In the genomic region with DNA sequence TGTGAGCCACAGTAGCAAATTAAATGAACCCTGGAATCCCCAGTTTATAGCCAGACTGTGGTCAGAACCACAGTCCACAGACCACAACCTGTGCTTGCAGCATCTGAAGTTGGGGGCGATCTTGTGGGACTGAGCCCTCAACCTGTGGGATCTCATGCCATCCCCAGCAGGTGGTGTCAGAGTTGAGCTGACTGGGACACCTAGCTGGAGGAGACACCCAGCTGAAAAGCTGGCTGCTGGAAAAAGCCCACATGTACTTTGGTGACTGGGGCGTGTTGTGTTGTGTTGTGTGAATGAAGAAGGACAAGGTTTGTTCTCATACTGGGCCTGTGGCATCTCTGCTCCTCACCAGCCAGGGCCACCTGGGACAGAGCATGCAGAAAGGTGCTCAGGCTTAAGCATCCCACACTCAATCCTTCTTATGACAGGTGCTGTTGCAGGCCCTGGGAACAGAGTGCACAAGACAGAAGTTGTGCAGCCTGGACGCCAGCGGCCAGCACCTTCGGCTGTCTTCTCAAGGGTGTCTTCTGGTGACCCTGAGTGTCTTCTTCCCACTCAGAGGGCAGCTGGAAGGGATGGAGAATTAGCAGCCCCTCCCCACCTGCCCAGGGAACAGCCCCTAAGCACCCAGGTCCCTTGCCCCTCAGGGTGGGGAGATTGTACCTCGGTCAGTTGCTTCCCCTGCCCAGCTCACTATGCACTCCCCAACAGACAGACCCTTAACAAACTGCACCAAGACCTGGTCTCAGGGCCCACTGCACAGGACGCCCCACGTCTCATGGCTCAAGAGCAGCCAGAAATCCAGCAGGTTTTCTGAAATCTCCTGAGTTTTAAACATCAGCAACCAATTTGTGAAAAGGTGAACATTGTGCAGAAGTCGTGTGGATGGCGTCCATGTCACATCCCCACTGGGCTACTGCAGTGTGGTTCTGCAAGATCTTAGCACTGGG, we compare ENCODE assay signal across 1 cellular context.
TF ChIP-seq lines count a peak whose summit lies in the region.

No MANE protein-coding gene starts in this region.

TF ChIP-seq in HEK293T, 16 proteins besides CTCF, POLR2A, EP300 and RAD21:
- TF ChIP-seq CTBP1 (IDR thresholded peaks at IDR 0.05; ENCODE audit: borderline replicate concordance) (no peak), NFRKB (IDR thresholded peaks at IDR 0.05) (no peak), BHLHE40 (IDR thresholded peaks at IDR 0.05; ENCODE audit: borderline replicate concordance) (no peak), ZNF384 (IDR thresholded peaks at IDR 0.05) (no peak), SUZ12 (IDR thresholded peaks at IDR 0.05) (no peak), FOXA1 (IDR thresholded peaks at IDR 0.05) (no peak), L3MBTL2 (conservative IDR thresholded peaks at IDR 0.05) (no peak), FOXM1 (IDR thresholded peaks at IDR 0.05; ENCODE audit: borderline replicate concordance) (no peak), SP1 (IDR thresholded peaks at IDR 0.05) (no peak), HDGF (IDR thresholded peaks at IDR 0.05; ENCODE audit: borderline replicate concordance) (no peak), ELF4 (IDR thresholded peaks at IDR 0.05) (no peak), LEF1 (IDR thresholded peaks at IDR 0.05; ENCODE audit: borderline replicate concordance) (no peak), TARDBP (IDR thresholded peaks at IDR 0.05) (no peak)
- TF ChIP-seq, protein P1, sequence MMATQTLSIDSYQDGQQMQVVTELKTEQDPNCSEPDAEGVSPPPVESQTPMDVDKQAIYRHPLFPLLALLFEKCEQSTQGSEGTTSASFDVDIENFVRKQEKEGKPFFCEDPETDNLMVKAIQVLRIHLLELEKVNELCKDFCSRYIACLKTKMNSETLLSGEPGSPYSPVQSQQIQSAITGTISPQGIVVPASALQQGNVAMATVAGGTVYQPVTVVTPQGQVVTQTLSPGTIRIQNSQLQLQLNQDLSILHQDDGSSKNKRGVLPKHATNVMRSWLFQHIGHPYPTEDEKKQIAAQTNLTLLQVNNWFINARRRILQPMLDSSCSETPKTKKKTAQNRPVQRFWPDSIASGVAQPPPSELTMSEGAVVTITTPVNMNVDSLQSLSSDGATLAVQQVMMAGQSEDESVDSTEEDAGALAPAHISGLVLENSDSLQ (IDR thresholded peaks at IDR 0.05): no peak
